Comparison of ENCODE assay signal across 8 cellular contexts in the genomic region with DNA sequence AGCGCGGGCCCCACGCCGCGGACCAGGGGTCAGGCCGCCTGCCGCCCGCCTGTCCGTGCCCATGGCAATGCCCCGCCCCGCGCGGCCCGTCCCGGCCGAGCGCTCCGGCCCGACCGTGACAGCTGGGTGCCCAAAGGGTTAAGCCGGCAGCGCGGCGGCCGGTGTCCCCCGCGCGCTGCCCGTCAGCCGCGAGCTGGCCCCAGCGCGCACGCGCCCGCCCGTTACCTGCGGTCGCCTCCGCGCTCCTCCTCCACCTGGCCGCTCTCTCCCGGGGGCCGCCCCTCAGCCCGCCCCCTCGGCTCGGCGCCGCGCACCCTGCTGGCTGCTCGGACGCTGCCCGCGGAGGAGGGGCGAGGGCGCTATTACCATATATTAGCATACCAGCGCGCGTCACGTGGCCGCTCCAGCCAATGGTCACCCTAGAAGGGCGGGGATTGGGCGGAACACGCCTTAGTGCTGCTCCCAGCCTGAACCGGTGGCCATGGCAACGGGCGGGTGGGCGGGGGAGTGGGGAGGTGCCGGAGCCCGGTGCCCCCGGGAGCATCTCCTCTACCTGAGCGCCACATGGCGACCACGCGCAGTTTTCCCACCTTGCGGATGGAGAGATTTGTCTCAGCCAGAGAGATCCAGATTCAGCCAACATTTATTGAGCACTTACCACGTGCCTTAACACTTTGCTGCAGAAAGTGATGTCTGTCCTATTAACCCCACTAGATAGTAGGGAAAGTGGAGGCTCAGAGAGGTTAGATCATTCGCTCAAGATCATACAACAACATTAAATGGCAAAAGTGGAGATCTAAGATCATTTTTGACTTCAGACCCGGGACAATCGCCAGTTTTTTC. TPM values are rescaled to one million over a fixed set of nuclear protein-coding genes. Genes with fewer than 3 reads are reported as not detected.
DNase-seq lines count a peak whose midpoint lies in the region; ATAC-seq, FAIRE-seq and TF ChIP-seq lines count a peak whose summit lies in the region.

TSS of gene PHC2 (minus strand) at position 345 of the 843 bp plus-strand sequence. CDS start 55,556 bp downstream, outside the sequence.

- in situ Hi-C loops in HepG2 (cut with HindIII; ENCODE audit: extremely low pct_ligation_motif_present, low pct_unique_long_range_greater_than_20kb): no loop called here

- no peak; the same call in 1 of the 2 replicates for TF ChIP-seq RAD21 in HepG2 (CRISPR knock-in tag; IDR thresholded peaks at IDR 0.05)

- CTCF ChIA-PET in activated CD4-positive, alpha-beta memory T cell treated with anti-CD3 and anti-CD28 coated beads, Interleukin-2, amount 10 ng/mL, durations not matched to agents 7 days and 5 days (lab: Charles Lee): no interaction called here
- CTCF ChIA-PET in HepG2 (lab: Yijun Ruan, JAX; ENCODE audit: low intra/inter-chr PET ratio, low total read pairs): no interaction called here

- no peak within 1 kb of the TSS; the same call in 1 of the 2 replicates for H3K9ac ChIP-seq in HepG2 (ENCODE audit: insufficient read depth, low read depth, low read length)

- POLR2A ChIA-PET in activated CD4-positive, alpha-beta memory T cell treated with anti-CD3 and anti-CD28 coated beads, Interleukin-2, amount 10 ng/mL, durations not matched to agents 7 days and 5 days (lab: Charles Lee): no interaction called here
- POLR2A ChIA-PET in HepG2 (lab: Yijun Ruan, JAX): no interaction called here

- TF ChIP-seq POLR2A in HepG2 (IDR thresholded peaks at IDR 0.05; ENCODE audit: insufficient read depth in 1 of 2, low read depth in 2 of 2, low read length in 2 of 2): no peak

- no peak within 1 kb of the TSS for H2AFZ ChIP-seq in HepG2 (ENCODE audit: low read length)

- H3K4me3 ChIP-seq in BE2C (ENCODE audit: low read depth, low read length): peak within 1 kb of the TSS; percentile 43
- H3K4me3 ChIP-seq in dorsolateral prefrontal cortex: peak within 1 kb of the TSS; percentile 36 to 92 (median 81)
- H3K4me3 ChIP-seq in HepG2 (replicated peaks in 1 of 3; ENCODE audit: insufficient read depth in 1 of 3, low read depth in 2 of 3, low read length in 3 of 3): peak within 1 kb of the TSS; percentile 49 to 73 (median 67)

- DNase-seq in BE2C (peak; percentile 95), NCI-H774 (lab: John Stamatoyannopoulos, UW) (peak; percentile 100), dorsolateral prefrontal cortex (peak; percentile 99 to 100 (median 100)), HepG2 (ENCODE audit: low spot score) (peak; percentile 91)
- DNase-seq in activated CD4-positive, alpha-beta memory T cell treated with anti-CD3 and anti-CD28 coated beads, Interleukin-2, amount 10 ng/mL, durations not matched to agents 7 days and 5 days: peak; percentile 87
- peak; percentile 93 for DNase-seq in stimulated activated CD4-positive, alpha-beta T cell treated with anti-CD3 and anti-CD28 coated beads, Interleukin-2, amount 100 ng/mL, for 4 hours (ENCODE audit: low read depth)

- H3K4me1 ChIP-seq in BE2C: no peaks in the 10 kb centered on the region
- H3K4me1 ChIP-seq in HepG2 (ENCODE audit: insufficient read depth, low read length): peaks cover 28% of the 10 kb centered on the region

- BruUV-seq in HepG2 (replicated peaks; lab: Mats Ljungman, UMichigan): no TSS peak

- no peaks in the 10 kb centered on the region for H3K36me3 ChIP-seq in BE2C
- H3K36me3 ChIP-seq in HepG2 (replicated peaks in 1 of 2; ENCODE audit: control insufficient read depth in 1 of 2, insufficient read depth in 2 of 2, low read length in 2 of 2): no peaks in the 10 kb centered on the region

- H3K9me3 Mint-ChIP-seq in activated CD4-positive, alpha-beta memory T cell treated with anti-CD3 and anti-CD28 coated beads, Interleukin-2, amount 10 ng/mL, durations not matched to agents 7 days and 5 days: no peaks in the 10 kb centered on the region

- H3K4me1 Mint-ChIP-seq in activated CD4-positive, alpha-beta memory T cell treated with anti-CD3 and anti-CD28 coated beads, Interleukin-2, amount 10 ng/mL, durations not matched to agents 7 days and 5 days: peaks cover 3% of the 10 kb centered on the region

- no peak for FAIRE-seq in HepG2 (lab: Jason Lieb, UNC)

- H3K9me3 ChIP-seq in BE2C: no peaks in the 10 kb centered on the region
- no peaks in the 10 kb centered on the region for H3K9me3 ChIP-seq in HepG2 (ENCODE audit: low read length)

- peaks cover 27% of the 10 kb centered on the region for H3K27me3 Mint-ChIP-seq in activated CD4-positive, alpha-beta memory T cell treated with anti-CD3 and anti-CD28 coated beads, Interleukin-2, amount 10 ng/mL, durations not matched to agents 7 days and 5 days

- WGBS in HepG2 (ENCODE audit: low lambda C conversion rate): 7% methylated on average over 8 of the region's 80 CpGs

- no peaks in the 10 kb centered on the region for H3K79me2 ChIP-seq in HepG2 (ENCODE audit: insufficient read depth, low read length)

- H4K20me1 ChIP-seq in HepG2 (ENCODE audit: insufficient read depth, low read length): no peaks in the 10 kb centered on the region

- TF ChIP-seq CTCF in BE2C (IDR thresholded peaks at IDR 0.05; ENCODE audit: low read depth, low read length) (no peak), dorsolateral prefrontal cortex (IDR thresholded peaks at IDR 0.05 in 54 of 56, conservative IDR thresholded peaks at IDR 0.05 in 2 of 56; ENCODE audit: low read depth in 1 of 56, partially characterized antibody in 56 of 56) (peak in 53 of 56 donors; percentile 14 to 72 (median 47)), HepG2 (CRISPR knock-in tag; IDR thresholded peaks at IDR 0.05) (peak; percentile 41)

- peak within 1 kb of the TSS; percentile 91 for H3K4me2 ChIP-seq in HepG2 (ENCODE audit: low read depth, low read length)

- no peak within 1 kb of the TSS for H3K27ac Mint-ChIP-seq in activated CD4-positive, alpha-beta memory T cell treated with anti-CD3 and anti-CD28 coated beads, Interleukin-2, amount 10 ng/mL, durations not matched to agents 7 days and 5 days

- peak within 1 kb of the TSS; percentile 51 for H3K4me3 Mint-ChIP-seq in activated CD4-positive, alpha-beta memory T cell treated with anti-CD3 and anti-CD28 coated beads, Interleukin-2, amount 10 ng/mL, durations not matched to agents 7 days and 5 days

- intact Hi-C loops in dorsolateral prefrontal cortex (cut with DNase I) (loop anchor here (2.0 to 5.0 kb wide), 4 partner anchors 36 to 64 kb away; partner anchors contain the start of gene ZSCAN20 (in 1 of the 2)), HepG2 (cut with micrococcal nuclease; ENCODE audit: unreplicated experiment) (no loop called here)

- H3K36me3 Mint-ChIP-seq in activated CD4-positive, alpha-beta memory T cell treated with anti-CD3 and anti-CD28 coated beads, Interleukin-2, amount 10 ng/mL, durations not matched to agents 7 days and 5 days (ENCODE audit: low read depth): no peaks in the 10 kb centered on the region

- no peak for TF ChIP-seq EP300 in HepG2 (IDR thresholded peaks at IDR 0.05; ENCODE audit: low read depth in 2 of 2, low read length in 2 of 2)
- TF ChIP-seq EP300 in HepG2 (CRISPR knock-in tag; IDR thresholded peaks at IDR 0.05; ENCODE audit: borderline replicate concordance): no peak

- H3K27me3 ChIP-seq in BE2C (no peaks in the 10 kb centered on the region), dorsolateral prefrontal cortex (no peaks in the 10 kb centered on the region), HepG2 (ENCODE audit: control insufficient read depth in 1 of 2, insufficient read depth in 2 of 2, low read length in 2 of 2) (peaks cover 0 to 28% of the 10 kb centered on the region in 2 experiments; a peak in 2 of 5 replicates)

- H3K27ac ChIP-seq in dorsolateral prefrontal cortex (peak within 1 kb of the TSS in 55 of 59 donors; percentile 7 to 91 (median 74)), HepG2 (ENCODE audit: extremely low read length, insufficient read depth, low read length) (no peak within 1 kb of the TSS)

- ATAC-seq in GM19395 (IDR thresholded peaks at IDR 0.05; ENCODE audit: unreplicated experiment) (peak; percentile 90), HG03558 (IDR thresholded peaks at IDR 0.05; ENCODE audit: extremely low read depth, unreplicated experiment) (peak; percentile 77), HepG2 (peak; percentile 97)

RNA-seq across cellular contexts. Expression of gene PHC2, which starts in this region (rescaled TPM):
- 36.8 TPM for polyA plus RNA-seq in BE2C (2012; ENCODE audit: insufficient read depth, insufficient read length, low read depth)
- total RNA-seq in activated CD4-positive, alpha-beta memory T cell treated with anti-CD3 and anti-CD28 coated beads, Interleukin-2, amount 10 ng/mL, durations not matched to agents 7 days and 5 days: 10 to 100 TPM; 41.3 to 42.9 TPM
- total RNA-seq in dorsolateral prefrontal cortex (100 to 1,000 TPM in 34 of 120 experiments, 10 to 100 TPM in 86; 68.2 to 158 (median 93.1) TPM), HepG2 (2016; rRNA removed; fragmentation: Illumina TruSeq; extraction: Trizol) (52.5 and 53.5 TPM in 2 replicates)
- total RNA-seq in HepG2 (2016; cell fraction: cytosol; rRNA removed; fragmentation: Illumina TruSeq; extraction: Trizol; ENCODE audit: low read depth): 37.8 and 42.1 TPM in 2 replicates
- 44.7 and 53.5 TPM in 2 replicates for total RNA-seq in HepG2 (2016; cell fraction: insoluble cytoplasmic fraction; rRNA removed; fragmentation: Illumina TruSeq; extraction: Trizol)
- total RNA-seq in HepG2 (2016; cell fraction: membrane; rRNA removed; fragmentation: Illumina TruSeq; extraction: Trizol): 102 and 120 TPM in 2 replicates
- total RNA-seq in HepG2 (2016; cell fraction: nucleus; rRNA removed; fragmentation: Illumina TruSeq; extraction: Trizol): 27.9 and 32.8 TPM in 2 replicates
- polyA plus RNA-seq in HepG2 (2011; rRNA removed): 84.9 and 100 TPM in 2 replicates
- polyA plus RNA-seq in HepG2 (2011; cell fraction: cytosol; rRNA removed): 86.4 and 90.4 TPM in 2 replicates
- polyA plus RNA-seq in HepG2 (2011; cell fraction: nucleus; rRNA removed): 83.8 and 90.8 TPM in 2 replicates
- polyA plus RNA-seq in HepG2 (2012): 70.9 and 73.7 TPM in 2 replicates
- polyA plus RNA-seq in HepG2 (2016; cell fraction: cytosol; fragmentation: Illumina TruSeq; extraction: Trizol; ENCODE audit: low read depth): 41.6 and 55.3 TPM in 2 replicates
- polyA plus RNA-seq in HepG2 (2016; cell fraction: insoluble cytoplasmic fraction; fragmentation: Illumina TruSeq; extraction: Trizol; ENCODE audit: low read depth): 61.1 and 69.9 TPM in 2 replicates
- polyA plus RNA-seq in HepG2 (2016; cell fraction: membrane; fragmentation: Illumina TruSeq; extraction: Trizol; ENCODE audit: low read depth): 98.3 and 114 TPM in 2 replicates
- 62.2 and 63.0 TPM in 2 replicates for polyA plus RNA-seq in HepG2 (2016; cell fraction: nucleus; fragmentation: Illumina TruSeq; extraction: Trizol; ENCODE audit: insufficient read depth, low read depth)
- polyA minus RNA-seq in HepG2 (2011; rRNA and poly(A)+ RNA removed; ENCODE audit: low replicate concordance): 24.7 and 72.3 TPM in 2 replicates
- polyA minus RNA-seq in HepG2 (2011; cell fraction: cytosol; rRNA and poly(A)+ RNA removed): 33.1 and 41.3 TPM in 2 replicates
- 23.3 and 28.7 TPM in 2 replicates for polyA minus RNA-seq in HepG2 (2011; cell fraction: nucleus; rRNA and poly(A)+ RNA removed)
